Comparison of ENCODE assay signal across 1 cellular context in genomic region chr12:76763746-76764675, GRCh38.
A peak's percentile ranks its signal among the peaks of the same experiment; 100 is the strongest.
TF ChIP-seq lines count a peak whose summit lies in the region.

Gene ZDHHC17 (plus strand): TSS chr12:76764115. CDS start chr12:76764237, 122 bp downstream.

TF ChIP-seq in K562, 482 proteins besides CTCF, POLR2A, EP300 and RAD21 (continued from another document and continues in another):
- TF ChIP-seq E2F6 (IDR thresholded peaks at IDR 0.05; ENCODE audit: borderline replicate concordance in 1 of 2, extremely low read depth in 1 of 2, insufficient read depth in 1 of 2, insufficient read length in 1 of 2, low read depth in 1 of 2, low read length in 1 of 2, poor library complexity in 1 of 2, severe bottlenecking in 1 of 2): peak; percentile 51 to 57
- no peak for TF ChIP-seq ZNF408 (CRISPR knock-in tag; IDR thresholded peaks at IDR 0.05; ENCODE audit: low read depth)
- no peak for TF ChIP-seq ZZZ3 (IDR thresholded peaks at IDR 0.05)
- TF ChIP-seq ETV1 (tag; conservative IDR thresholded peaks at IDR 0.05; ENCODE audit: low read depth): peak; percentile 39; the same call in 1 of the 2 replicates
- TF ChIP-seq EHMT2 (IDR thresholded peaks at IDR 0.05): no peak
- no peak for TF ChIP-seq EWSR1 (IDR thresholded peaks at IDR 0.05; ENCODE audit: borderline replicate concordance, low read depth, partially characterized antibody)
- 0 out of 2 replicates have a peak, but pooled peaks have one; percentile 5 for TF ChIP-seq NFE2 (IDR thresholded peaks at IDR 0.05; ENCODE audit: low read depth)
- TF ChIP-seq BDP1 (IDR thresholded peaks at IDR 0.05; ENCODE audit: insufficient read depth, insufficient read length): no peak
- peak; percentile 92 for TF ChIP-seq SUPT5H (IDR thresholded peaks at IDR 0.05)
- TF ChIP-seq KLF1 (tag; IDR thresholded peaks at IDR 0.05): 0 out of 2 replicates have a peak, but pooled peaks have one; percentile 46
- TF ChIP-seq HDAC2 (IDR thresholded peaks at IDR 0.05): 0 out of 2 replicates have a peak, but pooled peaks have one; percentile 41
- TF ChIP-seq NONO (IDR thresholded peaks at IDR 0.05; ENCODE audit: low read depth in 2 of 2, low read length in 1 of 2): peak in 1 of 2 experiments; percentile 47; a peak in 1 of 4 replicates
- TF ChIP-seq MAFG (tag; conservative IDR thresholded peaks at IDR 0.05): no peak
- TF ChIP-seq ZNF764 (CRISPR knock-in tag; IDR thresholded peaks at IDR 0.05; ENCODE audit: low read depth): no peak
- TF ChIP-seq FOXP1 (CRISPR knock-in tag; IDR thresholded peaks at IDR 0.05): peak; percentile 79; the same call in 1 of the 2 replicates
- no peak for TF ChIP-seq RFX5 (IDR thresholded peaks at IDR 0.05; ENCODE audit: low read depth, low read length)
- peak; percentile 72 for TF ChIP-seq NKRF (IDR thresholded peaks at IDR 0.05; ENCODE audit: borderline replicate concordance)
- no peak for TF ChIP-seq HNRNPH1 (optimal IDR thresholded peaks at IDR 0.05; ENCODE audit: low read depth, low read length)
- TF ChIP-seq, protein P1, sequence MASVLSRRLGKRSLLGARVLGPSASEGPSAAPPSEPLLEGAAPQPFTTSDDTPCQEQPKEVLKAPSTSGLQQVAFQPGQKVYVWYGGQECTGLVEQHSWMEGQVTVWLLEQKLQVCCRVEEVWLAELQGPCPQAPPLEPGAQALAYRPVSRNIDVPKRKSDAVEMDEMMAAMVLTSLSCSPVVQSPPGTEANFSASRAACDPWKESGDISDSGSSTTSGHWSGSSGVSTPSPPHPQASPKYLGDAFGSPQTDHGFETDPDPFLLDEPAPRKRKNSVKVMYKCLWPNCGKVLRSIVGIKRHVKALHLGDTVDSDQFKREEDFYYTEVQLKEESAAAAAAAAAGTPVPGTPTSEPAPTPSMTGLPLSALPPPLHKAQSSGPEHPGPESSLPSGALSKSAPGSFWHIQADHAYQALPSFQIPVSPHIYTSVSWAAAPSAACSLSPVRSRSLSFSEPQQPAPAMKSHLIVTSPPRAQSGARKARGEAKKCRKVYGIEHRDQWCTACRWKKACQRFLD (CRISPR knock-in tag; IDR thresholded peaks at IDR 0.05): peak; percentile 64; the same call in 1 of the 2 replicates
- TF ChIP-seq FOXJ3 (CRISPR knock-in tag; IDR thresholded peaks at IDR 0.05): no peak
- TF ChIP-seq MTF1 (CRISPR knock-in tag; IDR thresholded peaks at IDR 0.05; ENCODE audit: borderline replicate concordance): no peak
- TF ChIP-seq ESRRB (CRISPR knock-in tag; IDR thresholded peaks at IDR 0.05; ENCODE audit: borderline replicate concordance): no peak
- TF ChIP-seq LCOR (CRISPR knock-in tag; IDR thresholded peaks at IDR 0.05): peak; percentile 87
- TF ChIP-seq, protein P2, sequence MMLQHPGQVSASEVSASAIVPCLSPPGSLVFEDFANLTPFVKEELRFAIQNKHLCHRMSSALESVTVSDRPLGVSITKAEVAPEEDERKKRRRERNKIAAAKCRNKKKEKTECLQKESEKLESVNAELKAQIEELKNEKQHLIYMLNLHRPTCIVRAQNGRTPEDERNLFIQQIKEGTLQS (IDR thresholded peaks at IDR 0.05): no peak
- TF ChIP-seq, protein P2 (CRISPR knock-in tag; conservative IDR thresholded peaks at IDR 0.05): no peak
- TF ChIP-seq, protein P3, sequence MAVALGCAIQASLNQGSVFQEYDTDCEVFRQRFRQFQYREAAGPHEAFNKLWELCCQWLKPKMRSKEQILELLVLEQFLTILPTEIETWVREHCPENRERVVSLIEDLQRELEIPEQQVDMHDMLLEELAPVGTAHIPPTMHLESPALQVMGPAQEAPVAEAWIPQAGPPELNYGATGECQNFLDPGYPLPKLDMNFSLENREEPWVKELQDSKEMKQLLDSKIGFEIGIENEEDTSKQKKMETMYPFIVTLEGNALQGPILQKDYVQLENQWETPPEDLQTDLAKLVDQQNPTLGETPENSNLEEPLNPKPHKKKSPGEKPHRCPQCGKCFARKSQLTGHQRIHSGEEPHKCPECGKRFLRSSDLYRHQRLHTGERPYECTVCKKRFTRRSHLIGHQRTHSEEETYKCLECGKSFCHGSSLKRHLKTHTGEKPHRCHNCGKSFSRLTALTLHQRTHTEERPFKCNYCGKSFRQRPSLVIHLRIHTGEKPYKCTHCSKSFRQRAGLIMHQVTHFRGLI (CRISPR knock-in tag; IDR thresholded peaks at IDR 0.05): no peak
- TF ChIP-seq, protein P4, sequence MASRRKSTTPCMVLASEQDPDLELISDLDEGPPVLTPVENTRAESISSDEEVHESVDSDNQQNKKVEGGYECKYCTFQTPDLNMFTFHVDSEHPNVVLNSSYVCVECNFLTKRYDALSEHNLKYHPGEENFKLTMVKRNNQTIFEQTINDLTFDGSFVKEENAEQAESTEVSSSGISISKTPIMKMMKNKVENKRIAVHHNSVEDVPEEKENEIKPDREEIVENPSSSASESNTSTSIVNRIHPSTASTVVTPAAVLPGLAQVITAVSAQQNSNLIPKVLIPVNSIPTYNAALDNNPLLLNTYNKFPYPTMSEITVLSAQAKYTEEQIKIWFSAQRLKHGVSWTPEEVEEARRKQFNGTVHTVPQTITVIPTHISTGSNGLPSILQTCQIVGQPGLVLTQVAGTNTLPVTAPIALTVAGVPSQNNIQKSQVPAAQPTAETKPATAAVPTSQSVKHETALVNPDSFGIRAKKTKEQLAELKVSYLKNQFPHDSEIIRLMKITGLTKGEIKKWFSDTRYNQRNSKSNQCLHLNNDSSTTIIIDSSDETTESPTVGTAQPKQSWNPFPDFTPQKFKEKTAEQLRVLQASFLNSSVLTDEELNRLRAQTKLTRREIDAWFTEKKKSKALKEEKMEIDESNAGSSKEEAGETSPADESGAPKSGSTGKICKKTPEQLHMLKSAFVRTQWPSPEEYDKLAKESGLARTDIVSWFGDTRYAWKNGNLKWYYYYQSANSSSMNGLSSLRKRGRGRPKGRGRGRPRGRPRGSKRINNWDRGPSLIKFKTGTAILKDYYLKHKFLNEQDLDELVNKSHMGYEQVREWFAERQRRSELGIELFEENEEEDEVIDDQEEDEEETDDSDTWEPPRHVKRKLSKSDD (conservative IDR thresholded peaks at IDR 0.05; ENCODE audit: low read length): 0 out of 2 replicates have a peak, but pooled peaks have one; percentile 49
- TF ChIP-seq ZNF124 (CRISPR knock-in tag; IDR thresholded peaks at IDR 0.05): no peak
- TF ChIP-seq ZNF133 (CRISPR knock-in tag; IDR thresholded peaks at IDR 0.05): no peak
- TF ChIP-seq L3MBTL2 (IDR thresholded peaks at IDR 0.05): 0 out of 2 replicates have a peak, but pooled peaks have one; percentile 31
- TF ChIP-seq ZFP30 (CRISPR knock-in tag; IDR thresholded peaks at IDR 0.05; ENCODE audit: borderline replicate concordance): no peak
- TF ChIP-seq PHB (CRISPR knock-in tag; IDR thresholded peaks at IDR 0.05): no peak
- TF ChIP-seq CHD1 (IDR thresholded peaks at IDR 0.05; ENCODE audit: low read length): no peak
- TF ChIP-seq PRPF4 (IDR thresholded peaks at IDR 0.05; ENCODE audit: insufficient read depth, low read depth, low read length, poor library complexity, severe bottlenecking): peak; percentile 24
- TF ChIP-seq KAT7 (CRISPR knock-in tag; IDR thresholded peaks at IDR 0.05; ENCODE audit: borderline replicate concordance): peak; percentile 80
- no peak for TF ChIP-seq NFIX (CRISPR knock-in tag; IDR thresholded peaks at IDR 0.05; ENCODE audit: low read depth)
- no peak for TF ChIP-seq HNRNPUL1 (IDR thresholded peaks at IDR 0.05; ENCODE audit: low read length)
- no peak for TF ChIP-seq ZNF76 (CRISPR knock-in tag; IDR thresholded peaks at IDR 0.05; ENCODE audit: borderline replicate concordance)
- TF ChIP-seq NCOR1 (IDR thresholded peaks at IDR 0.05): peak; percentile 24; the same call in 1 of the 2 replicates
- TF ChIP-seq SOX6 (IDR thresholded peaks at IDR 0.05): no peak
- TF ChIP-seq ZBTB5 (IDR thresholded peaks at IDR 0.05): no peak
- no peak for TF ChIP-seq ZNF655 (CRISPR knock-in tag; IDR thresholded peaks at IDR 0.05)
- no peak for TF ChIP-seq TGIF2 (CRISPR knock-in tag; IDR thresholded peaks at IDR 0.05)
- TF ChIP-seq SFPQ (IDR thresholded peaks at IDR 0.05; ENCODE audit: low read depth, low read length): no peak
- no peak for TF ChIP-seq PHF21A (IDR thresholded peaks at IDR 0.05; ENCODE audit: borderline replicate concordance, low read depth)
